In genomic region chr5:179733764-179734126, GRCh38 we compare ENCODE assay signal across 9 cellular contexts. TPM values are rescaled to one million over a fixed set of nuclear protein-coding genes. Genes with fewer than 3 reads are reported as not detected.
DNase-seq lines count a peak whose midpoint lies in the region; ATAC-seq and TF ChIP-seq lines count a peak whose summit lies in the region.
"Had no signal": no experiment of that assay in that cellular context is flagged by ENCODE, and none has a peak within 500 bp of the region (broad histone marks: within the 10 kb centered on the region; RNA-seq: fewer than 3 reads in every experiment).

No MANE protein-coding gene starts in this region.

- CTCF ChIA-PET in AG04449 (lab: Yijun Ruan, JAX) = interaction anchor here (0.9 to 1.5 kb wide), 3 partner anchors 16 to 68 kb away, joined by 3 to 4 read pairs (median 3); no protein-coding TSS in a partner anchor

- peak overlapping the region; percentile 87 for H3K4me3 Mint-ChIP-seq in dendritic cell treated with granulocyte-macrophage colony-stimulating factor and Interleukin-4, amounts not matched to agents 40 ng/mL and 50 ng/mL, for 4 days
- peak overlapping the region; percentile 80 to 96 (median 92) for H3K4me3 Mint-ChIP-seq in naive B cell

- ATAC-seq in naive B cell (ENCODE audit: low read depth in 2 of 2) = no peak

- intact Hi-C loops in dendritic cell treated with granulocyte-macrophage colony-stimulating factor and Interleukin-4, amounts not matched to agents 40 ng/mL and 50 ng/mL, for 4 days (cut with micrococcal nuclease) = loop anchor here (2.0 to 5.0 kb wide), 2 partner anchors 35 to 59 kb away; partner anchors contain the start of genes CANX and LTC4S

- TF ChIP-seq CTCF in AG04449 (IDR thresholded peaks at IDR 0.05; ENCODE audit: insufficient read depth, low read length, missing control alignments) = no peak
- no peak for TF ChIP-seq CTCF in LNCaP clone FGC (IDR thresholded peaks at IDR 0.05; ENCODE audit: control insufficient read depth, extremely low read depth, insufficient read depth)

- no peaks in the 10 kb centered on the region for H3K27me3 Mint-ChIP-seq in dendritic cell treated with granulocyte-macrophage colony-stimulating factor and Interleukin-4, amounts not matched to agents 40 ng/mL and 50 ng/mL, for 4 days
- no peaks in the 10 kb centered on the region for H3K27me3 Mint-ChIP-seq in naive B cell

- DNase-seq in AG04449 (ENCODE audit: low read depth, low spot score) (no peak), LNCaP clone FGC (ENCODE audit: low read depth) (no peak), naive B cell (no peak), A172 (ENCODE audit: low spot score) (no peak), iPS-NIHi7 (ENCODE audit: extremely low spot score) (no peak), NCI-H510A (lab: John Stamatoyannopoulos, UW) (no peak), NCI-H1930 (lab: John Stamatoyannopoulos, UW) (no peak)

- peaks cover 68% of the 10 kb centered on the region for H3K4me1 Mint-ChIP-seq in dendritic cell treated with granulocyte-macrophage colony-stimulating factor and Interleukin-4, amounts not matched to agents 40 ng/mL and 50 ng/mL, for 4 days (ENCODE audit: low read depth)
- peaks cover 26 to 54% (median 35%) of the 10 kb centered on the region in 3 donors for H3K4me1 Mint-ChIP-seq in naive B cell

- peak overlapping the region; percentile 88 for H3K27ac Mint-ChIP-seq in dendritic cell treated with granulocyte-macrophage colony-stimulating factor and Interleukin-4, amounts not matched to agents 40 ng/mL and 50 ng/mL, for 4 days
- peak overlapping the region; percentile 74 to 96 (median 92) for H3K27ac Mint-ChIP-seq in naive B cell

- H3K4me3 ChIP-seq in AG04449 (ENCODE audit: low read depth, low read length) (peak overlapping the region; percentile 79), LNCaP clone FGC (ENCODE audit: low read depth, low read length) (peak overlapping the region; percentile 81)

- peaks cover 53% of the 10 kb centered on the region for H3K36me3 Mint-ChIP-seq in dendritic cell treated with granulocyte-macrophage colony-stimulating factor and Interleukin-4, amounts not matched to agents 40 ng/mL and 50 ng/mL, for 4 days (ENCODE audit: low read depth)
- H3K36me3 Mint-ChIP-seq in naive B cell = no peaks in the 10 kb centered on the region

- POLR2A ChIA-PET in AG04449 (lab: Yijun Ruan, JAX) = interaction anchor here (1.0 kb wide), 1 partner anchor 32 kb away, joined by 3 read pairs; no protein-coding TSS in a partner anchor

- peaks cover 5% of the 10 kb centered on the region for H3K9me3 Mint-ChIP-seq in dendritic cell treated with granulocyte-macrophage colony-stimulating factor and Interleukin-4, amounts not matched to agents 40 ng/mL and 50 ng/mL, for 4 days
- H3K9me3 Mint-ChIP-seq in naive B cell = no peaks in the 10 kb centered on the region

RNA-seq across cellular contexts. Expression of gene MAML1, which starts 1.1 kb away (rescaled TPM):
- polyA plus RNA-seq in naive B cell (ENCODE audit: low read depth in 6 of 6) = 1 to 10 TPM; 2.0 to 9.5 (median 3.4) TPM
- total RNA-seq in A172 (2014; rRNA removed; shearing (Covaris generic)) = 18.1 and 18.9 TPM in 2 replicates

RNA-seq across cellular contexts. Expression of gene CANX, which starts 35.0 kb away (rescaled TPM):
- polyA plus RNA-seq in naive B cell (ENCODE audit: low read depth in 6 of 6) = 100 to 1,000 TPM; 170 to 216 (median 197) TPM
- 1,115 and 1,359 TPM in 2 replicates for total RNA-seq in A172 (2014; rRNA removed; shearing (Covaris generic))

RNA-seq across cellular contexts. Expression of gene CBY3, which starts 52.9 kb away (rescaled TPM):
- under 1 TPM in 1 of 6 donors, not detected in 5; 0.39 TPM for polyA plus RNA-seq in naive B cell (ENCODE audit: low read depth in 6 of 6)
- total RNA-seq in A172 (2014; rRNA removed; shearing (Covaris generic)) = not detected in 2 replicates
- total RNA-seq: RPMI7951 had no signal
